In genomic region chr6:163159110-163159509, GRCh38 we compare ENCODE assay signal across 20 cellular contexts.
"Had no signal": no experiment of that assay in that cellular context is flagged by ENCODE, and none has a peak within 500 bp of the region (broad histone marks: within the 10 kb centered on the region; RNA-seq: fewer than 3 reads in every experiment).

No MANE protein-coding gene starts in this region.

- H3K27ac Mint-ChIP-seq: IgD-negative memory B cell had no signal

- H3K27ac ChIP-seq: KMS-11, RWPE1 had no signal

- H3K4me3 Mint-ChIP-seq: IgD-negative memory B cell had no signal

- H3K9me3 ChIP-seq: SK-N-SH had no signal

- H3K4me3 ChIP-seq: K562 had no signal

- H3K36me3 Mint-ChIP-seq: IgD-negative memory B cell had no signal

- FAIRE-seq: K562 had no signal

- H3K9ac ChIP-seq: KMS-11, SK-N-SH had no signal

- DNase-seq: Kasumi-1, MM.1S, NCI-H1092 treated with DMSO at 0.1 percent for 48 hours, NCI-H1436, NCI-H187, NCI-H2029, NCI-H2081 treated with DMSO at 0.1 percent for 48 hours, NCI-H2171, NCI-H226, NCI-H446, NCI-H510A, NCI-H524 treated with DMSO at 0.1 percent for 48 hours, NCI-H69, NCI-H774, SHP77, SK-N-SH had no signal

- ATAC-seq: K562 had no signal

- H3K4me1 Mint-ChIP-seq: IgD-negative memory B cell had no signal
